18 cellular contexts compared by ENCODE assay signal in genomic region chr9:20580673-20581072, GRCh38. TPM values are rescaled to one million over a fixed set of nuclear protein-coding genes. Genes with fewer than 3 reads are reported as not detected.
A peak's percentile ranks its signal among the peaks of the same experiment; 100 is the strongest.
DNase-seq lines count a peak whose midpoint lies in the region; ATAC-seq, FAIRE-seq and TF ChIP-seq lines count a peak whose summit lies in the region.
"Had no signal": no experiment of that assay in that cellular context is flagged by ENCODE, and none has a peak within 500 bp of the region (broad histone marks: within the 10 kb centered on the region; RNA-seq: fewer than 3 reads in every experiment).

No MANE protein-coding gene starts in this region.

- H3K36me3 ChIP-seq in bronchial epithelial cell (ENCODE audit: control insufficient read depth, insufficient read depth, low read length) (no peaks in the 10 kb centered on the region), smooth muscle cell (ENCODE audit: low read depth) (no peaks in the 10 kb centered on the region)
- H3K36me3 ChIP-seq: Peyer's patch had no signal

- H3K4me3 ChIP-seq in bronchial epithelial cell (ENCODE audit: low read depth, low read length) (no peak overlapping the region), smooth muscle cell (no peak overlapping the region)
- H3K4me3 ChIP-seq: Peyer's patch had no signal

- H2AFZ ChIP-seq in smooth muscle cell (ENCODE audit: low read depth) = no peak overlapping the region

- WGBS in smooth muscle cell (ENCODE audit: low lambda C conversion rate) = 77% methylated on average over 2 of the region's 2 CpGs

- H3K4me2 ChIP-seq in smooth muscle cell = no peak overlapping the region

- TF ChIP-seq POLR2A in GM12891 (IDR thresholded peaks at IDR 0.05; ENCODE audit: low read depth, low read length) = no peak

- no peak for DNase-seq in GM12891 (ENCODE audit: insufficient read length, low spot score)
- peak; percentile 81 for DNase-seq in NCI-H526 treated with DMSO at 0.1 percent for 48 hours (lab: John Stamatoyannopoulos, UW)
- peak; percentile 28 for DNase-seq in bronchial epithelial cell (ENCODE audit: low read depth)
- DNase-seq in smooth muscle cell (lab: John Stamatoyannopoulos, UW; ENCODE audit: unreplicated experiment) = no peak
- no peak for DNase-seq in activated T-cell treated with anti-CD3 and anti-CD28 coated beads, Interleukin-2, amount 50 U/mL, for 48 hours
- no peak for DNase-seq in RCC 7860 (ENCODE audit: low spot score)
- DNase-seq: CD8-positive, alpha-beta memory T cell; EL; H9; MM.1S; NCI-H1105; NCI-H187; NCI-H2171 treated with DMSO at 0.1 percent for 48 hours; NCI-H524; Peyer's patch; SHP77 treated with DMSO at 0.1 percent for 48 hours had no signal

- H3K9ac ChIP-seq in smooth muscle cell (ENCODE audit: low read depth) = no peak overlapping the region

- ATAC-seq in GM21619 (IDR thresholded peaks at IDR 0.05; ENCODE audit: unreplicated experiment) = no peak

- H4K20me1 ChIP-seq in smooth muscle cell (ENCODE audit: low read depth) = no peaks in the 10 kb centered on the region

- H3K4me1 ChIP-seq in smooth muscle cell (ENCODE audit: low read depth) = no peaks in the 10 kb centered on the region

- H3K9me3 ChIP-seq in smooth muscle cell (replicated peaks; ENCODE audit: low read depth) = peaks cover 2% of the 10 kb centered on the region
- H3K9me3 ChIP-seq: Peyer's patch had no signal

- FAIRE-seq in GM12891 (lab: Jason Lieb, UNC) (peak; percentile 40), bronchial epithelial cell (lab: Jason Lieb, UNC) (no peak), RCC 7860 (lab: Jason Lieb, UNC) (no peak)
- FAIRE-seq: GM18507 had no signal

- TF ChIP-seq CTCF in bronchial epithelial cell (IDR thresholded peaks at IDR 0.05; ENCODE audit: insufficient read depth, low read length, severe bottlenecking) (no peak), smooth muscle cell (IDR thresholded peaks at IDR 0.05; ENCODE audit: borderline replicate concordance, insufficient read depth, poor library complexity, severe bottlenecking) (no peak)

- peaks cover 3% of the 10 kb centered on the region for H3F3A ChIP-seq in smooth muscle cell (ENCODE audit: low read depth)

- peak overlapping the region; percentile 21 for H3K27ac ChIP-seq in smooth muscle cell (ENCODE audit: low read depth)
- H3K27ac ChIP-seq: Peyer's patch had no signal

- H3K79me2 ChIP-seq in smooth muscle cell (ENCODE audit: low read depth) = peaks cover 93% of the 10 kb centered on the region

- H3K27me3 ChIP-seq in bronchial epithelial cell (ENCODE audit: control insufficient read depth, insufficient read depth, low read length) (no peaks in the 10 kb centered on the region), smooth muscle cell (ENCODE audit: low read depth) (no peaks in the 10 kb centered on the region)
- H3K27me3 ChIP-seq: Peyer's patch had no signal

TF ChIP-seq in GM12891, 5 proteins besides CTCF, POLR2A, EP300 and RAD21:
- no peak for TF ChIP-seq POU2F2 (IDR thresholded peaks at IDR 0.05; ENCODE audit: low read depth, low read length)

RNA-seq across cellular contexts. Expression of gene MLLT3, which starts 41.6 kb away (rescaled TPM):
- polyA plus RNA-seq in GM12891 (2012; ENCODE audit: low read depth, missing spikeins) = 34.2 TPM
- total RNA-seq in bronchial epithelial cell (15.8 and 30.1 TPM in 2 replicates), smooth muscle cell (29.9 and 32.8 TPM in 2 replicates)
- polyA plus RNA-seq in smooth muscle cell = 16.3 and 21.9 TPM in 2 replicates

Comparison
In these comparisons a context has a peak if more than half of its experiments do, and no peak if none do; other contexts are left out.
1. DNase-seq: peak in NCI-H526 treated with DMSO at 0.1 percent for 48 hours (single experiment) and bronchial epithelial cell (single experiment); none in GM12891 (single experiment), smooth muscle cell (single experiment), activated T-cell treated with anti-CD3 and anti-CD28 coated beads, Interleukin-2, amount 50 U/mL, for 48 hours (0 of 2) and RCC 7860 (single experiment).